13 cellular contexts compared by ENCODE assay signal in the genomic region with DNA sequence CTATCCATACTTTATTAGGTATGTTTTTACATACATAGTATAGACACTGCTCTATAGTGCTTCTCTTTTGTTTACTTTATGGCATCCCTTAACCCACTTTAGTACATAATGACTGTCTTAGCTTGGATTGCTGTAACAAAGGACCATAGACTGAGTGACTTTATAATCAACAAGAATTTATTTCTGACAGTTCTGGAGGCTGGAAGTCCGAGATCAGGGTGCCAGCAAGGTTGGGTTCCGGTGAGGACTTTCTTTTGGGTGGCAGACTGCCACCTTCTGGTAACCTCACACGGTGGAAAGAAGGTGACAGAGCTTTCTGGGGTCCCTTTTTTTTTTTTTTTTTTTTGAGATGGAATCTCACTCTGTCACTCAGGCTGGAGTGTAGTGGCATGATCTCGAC. TPM values are rescaled to one million over a fixed set of nuclear protein-coding genes. Genes with fewer than 3 reads are reported as not detected.
DNase-seq lines count a peak whose midpoint lies in the region; ATAC-seq and TF ChIP-seq lines count a peak whose summit lies in the region.
"Had no signal": no experiment of that assay in that cellular context is flagged by ENCODE, and none has a peak within 500 bp of the region (broad histone marks: within the 10 kb centered on the region; RNA-seq: fewer than 3 reads in every experiment).

No MANE protein-coding gene starts in this region.

- H3K4me3 Mint-ChIP-seq in activated CD4-positive, alpha-beta T cell treated with anti-CD3 and anti-CD28 coated beads for 36 hours, result no peak overlapping the region
- H3K4me3 Mint-ChIP-seq in activated CD4-positive, alpha-beta T cell treated with anti-CD3 and anti-CD28 coated beads, Interleukin-2, amount 10 ng/mL, durations not matched to agents 24 days and 14 days, result no peak overlapping the region
- H3K4me3 Mint-ChIP-seq: activated naive CD8-positive, alpha-beta T cell had no signal

- intact Hi-C loops in activated CD4-positive, alpha-beta T cell treated with anti-CD3 and anti-CD28 coated beads for 36 hours (cut with DNase I, micrococcal nuclease), result no loop called here
- intact Hi-C loops in activated CD4-positive, alpha-beta T cell treated with anti-CD3 and anti-CD28 coated beads, Interleukin-2, amount 10 ng/mL, durations not matched to agents 24 days and 14 days (cut with micrococcal nuclease), result no loop called here
- intact Hi-C loops in dorsolateral prefrontal cortex (cut with DNase I), result loop anchor here in 1 of 2 donors (2.0 to 5.0 kb wide), 3 partner anchors 41 to 181 kb away; no protein-coding TSS in a partner anchor

- H3K27ac Mint-ChIP-seq in activated CD4-positive, alpha-beta T cell treated with anti-CD3 and anti-CD28 coated beads for 36 hours, result no peak overlapping the region
- no peak overlapping the region for H3K27ac Mint-ChIP-seq in activated CD4-positive, alpha-beta T cell treated with anti-CD3 and anti-CD28 coated beads, Interleukin-2, amount 10 ng/mL, durations not matched to agents 24 days and 14 days
- H3K27ac Mint-ChIP-seq: activated naive CD8-positive, alpha-beta T cell had no signal

- no peaks in the 10 kb centered on the region for H3K36me3 Mint-ChIP-seq in activated CD4-positive, alpha-beta T cell treated with anti-CD3 and anti-CD28 coated beads for 36 hours (ENCODE audit: low read depth)
- no peaks in the 10 kb centered on the region for H3K36me3 Mint-ChIP-seq in activated CD4-positive, alpha-beta T cell treated with anti-CD3 and anti-CD28 coated beads, Interleukin-2, amount 10 ng/mL, durations not matched to agents 24 days and 14 days (ENCODE audit: low read depth)
- H3K36me3 Mint-ChIP-seq: activated naive CD8-positive, alpha-beta T cell had no signal

- H2AFZ ChIP-seq in Loucy (ENCODE audit: low read length), result peak overlapping the region; percentile 32; the same call in 1 of the 2 replicates

- H3K9me2 ChIP-seq in Loucy (replicated peaks; ENCODE audit: low read depth, low read length), result no peaks in the 10 kb centered on the region

- no peaks in the 10 kb centered on the region for H3K36me3 ChIP-seq in Loucy (ENCODE audit: insufficient read depth, low read length)

- H4K20me1 ChIP-seq in Loucy (ENCODE audit: insufficient read depth, low read length, poor library complexity, severe bottlenecking), result no peaks in the 10 kb centered on the region

- H3K4me1 Mint-ChIP-seq in activated CD4-positive, alpha-beta T cell treated with anti-CD3 and anti-CD28 coated beads for 36 hours, result no peaks in the 10 kb centered on the region
- no peaks in the 10 kb centered on the region for H3K4me1 Mint-ChIP-seq in activated CD4-positive, alpha-beta T cell treated with anti-CD3 and anti-CD28 coated beads, Interleukin-2, amount 10 ng/mL, durations not matched to agents 24 days and 14 days

- no peak overlapping the region for H3K4me3 ChIP-seq in Loucy (ENCODE audit: low read length, poor library complexity, severe bottlenecking)
- no peak overlapping the region for H3K4me3 ChIP-seq in dorsolateral prefrontal cortex
- H3K4me3 ChIP-seq in retinal pigment epithelial cell (ENCODE audit: low read length), result no peak overlapping the region
- H3K4me3 ChIP-seq: mucosa of descending colon, SK-N-MC had no signal

- no peaks in the 10 kb centered on the region for H3K9me3 ChIP-seq in Loucy (ENCODE audit: insufficient read depth, low read depth, low read length)
- H3K9me3 ChIP-seq: mucosa of descending colon had no signal

- H3K4me2 ChIP-seq in Loucy (ENCODE audit: low read depth, low read length, poor library complexity, severe bottlenecking), result no peak overlapping the region

- no peaks in the 10 kb centered on the region for H3K4me1 ChIP-seq in Loucy (ENCODE audit: insufficient read depth, low read length, poor library complexity, severe bottlenecking)

- POLR2A ChIA-PET in activated CD4-positive, alpha-beta T cell treated with anti-CD3 and anti-CD28 coated beads for 36 hours (lab: Charles Lee), result no interaction called here

- H3K27me3 Mint-ChIP-seq in activated CD4-positive, alpha-beta T cell treated with anti-CD3 and anti-CD28 coated beads for 36 hours, result peaks cover 3% of the 10 kb centered on the region
- H3K27me3 Mint-ChIP-seq in activated CD4-positive, alpha-beta T cell treated with anti-CD3 and anti-CD28 coated beads, Interleukin-2, amount 10 ng/mL, durations not matched to agents 24 days and 14 days, result peaks cover 4% of the 10 kb centered on the region
- H3K27me3 Mint-ChIP-seq: activated naive CD8-positive, alpha-beta T cell had no signal

- DNase-seq in activated CD4-positive, alpha-beta T cell treated with anti-CD3 and anti-CD28 coated beads for 36 hours, result peak; percentile 5
- DNase-seq in activated CD4-positive, alpha-beta T cell treated with anti-CD3 and anti-CD28 coated beads, Interleukin-2, amount 10 ng/mL, durations not matched to agents 24 days and 14 days, result no peak
- DNase-seq in dorsolateral prefrontal cortex, result peak in 2 of 10 donors; percentile 16 to 46
- DNase-seq in retinal pigment epithelial cell (ENCODE audit: low read depth), result no peak
- no peak for DNase-seq in activated naive CD4-positive, alpha-beta T cell (lab: John Stamatoyannopoulos, UW)
- DNase-seq in GM19238 (ENCODE audit: insufficient read length, low spot score), result no peak
- DNase-seq: activated CD4-positive, alpha-beta T cell treated with anti-CD3 and anti-CD28 coated beads, Interleukin-2, amount 50 U/mL, for 4 hours; NCI-H187 treated with DMSO at 0.1 percent for 48 hours had no signal

- H3K9me3 Mint-ChIP-seq in activated CD4-positive, alpha-beta T cell treated with anti-CD3 and anti-CD28 coated beads for 36 hours (ENCODE audit: low read depth), result no peaks in the 10 kb centered on the region
- no peaks in the 10 kb centered on the region for H3K9me3 Mint-ChIP-seq in activated CD4-positive, alpha-beta T cell treated with anti-CD3 and anti-CD28 coated beads, Interleukin-2, amount 10 ng/mL, durations not matched to agents 24 days and 14 days

- no peaks in the 10 kb centered on the region for H3F3A ChIP-seq in Loucy (ENCODE audit: low read depth)

- H3K27ac ChIP-seq in dorsolateral prefrontal cortex, result no peak overlapping the region
- H3K27ac ChIP-seq: SK-N-MC had no signal

- H3K79me2 ChIP-seq in Loucy (ENCODE audit: insufficient read depth, low read length), result no peaks in the 10 kb centered on the region

- CTCF ChIA-PET in activated CD4-positive, alpha-beta T cell treated with anti-CD3 and anti-CD28 coated beads for 36 hours (lab: Charles Lee), result no interaction called here

- no peaks in the 10 kb centered on the region for H3K27me3 ChIP-seq in Loucy (ENCODE audit: insufficient read depth, low read length, poor library complexity, severe bottlenecking)
- H3K27me3 ChIP-seq in dorsolateral prefrontal cortex, result no peaks in the 10 kb centered on the region

- peak; percentile 59 for TF ChIP-seq CTCF in Loucy (conservative IDR thresholded peaks at IDR 0.05; ENCODE audit: low read length)
- TF ChIP-seq CTCF in dorsolateral prefrontal cortex (IDR thresholded peaks at IDR 0.05 in 54 of 56, conservative IDR thresholded peaks at IDR 0.05 in 2 of 56; ENCODE audit: low read depth in 1 of 56, partially characterized antibody in 56 of 56), result peak in 50 of 56 donors; percentile 18 to 66 (median 38)
- TF ChIP-seq CTCF in retinal pigment epithelial cell (conservative IDR thresholded peaks at IDR 0.05; ENCODE audit: low read depth, low read length), result peak; percentile 28

- ATAC-seq in activated CD4-positive, alpha-beta T cell treated with anti-CD3 and anti-CD28 coated beads for 36 hours, result no peak
- no peak for ATAC-seq in HG03457 (IDR thresholded peaks at IDR 0.05; ENCODE audit: unreplicated experiment)
- ATAC-seq: mucosa of descending colon had no signal

- no peak overlapping the region for H3K9ac ChIP-seq in Loucy (ENCODE audit: low read depth, low read length, poor library complexity, severe bottlenecking)

RNA-seq across cellular contexts. Expression of gene PPM1H, which starts 48.6 kb away (rescaled TPM):
- total RNA-seq in activated CD4-positive, alpha-beta T cell treated with anti-CD3 and anti-CD28 coated beads for 36 hours, result under 1 TPM in 1 of 2 experiments, not detected in 1; 0.02 TPM
- total RNA-seq in activated CD4-positive, alpha-beta T cell treated with anti-CD3 and anti-CD28 coated beads, Interleukin-2, amount 10 ng/mL, durations not matched to agents 24 days and 14 days, result 0.12 TPM in 1 of 2 replicates, not detected in the other
- 10 to 100 TPM; 33.6 to 75.1 (median 58.9) TPM for total RNA-seq in dorsolateral prefrontal cortex

Comparison
In these comparisons a context has a peak if more than half of its experiments do, and no peak if none do; other contexts are left out.
1. RNA of gene PPM1H, which starts 48.6 kb away (total RNA-seq): 33.6 to 75.1 TPM in dorsolateral prefrontal cortex; 0.02 TPM in activated CD4-positive, alpha-beta T cell treated with anti-CD3 and anti-CD28 coated beads for 36 hours and 0.12 TPM in activated CD4-positive, alpha-beta T cell treated with anti-CD3 and anti-CD28 coated beads, Interleukin-2, amount 10 ng/mL, durations not matched to agents 24 days and 14 days; every median in the first group is over 10 times any median in the second.
2. Peak in every context shown above with its lines, with median percentiles within 50 percentile points of each other: CTCF ChIP-seq.